Comparison of ENCODE assay signal across 21 cellular contexts in genomic region chr6:39223535-39223934, GRCh38. TPM values are rescaled to one million over a fixed set of nuclear protein-coding genes. Genes with fewer than 3 reads are reported as not detected.
A peak's percentile ranks its signal among the peaks of the same experiment; 100 is the strongest.
DNase-seq lines count a peak whose midpoint lies in the region; ATAC-seq and TF ChIP-seq lines count a peak whose summit lies in the region.
"Had no signal": no experiment of that assay in that cellular context is flagged by ENCODE, and none has a peak within 500 bp of the region (broad histone marks: within the 10 kb centered on the region; RNA-seq: fewer than 3 reads in every experiment).

No MANE protein-coding gene starts in this region.

- no peak overlapping the region for H2AK5ac ChIP-seq in mesenchymal stem cell (ENCODE audit: low read length, severe bottlenecking)

- H3K27me3 ChIP-seq in BLaER1 treated with 17β-estradiol and CSF1 and Interleukin-3, amounts not matched to agents 10 nM and 100 nM = peaks cover 13 to 21% (median 15%) of the 10 kb centered on the region in 11 experiments
- no peaks in the 10 kb centered on the region for H3K27me3 ChIP-seq in Caco-2 (replicated peaks; ENCODE audit: control insufficient read depth, insufficient read depth, low read length)
- peaks cover 11% of the 10 kb centered on the region for H3K27me3 ChIP-seq in lower lobe of right lung (ENCODE audit: low read depth)
- H3K27me3 ChIP-seq in mesenchymal stem cell (ENCODE audit: control insufficient read depth in 1 of 2, insufficient read depth in 1 of 2, low read length in 2 of 2) = peaks cover 13 to 29% of the 10 kb centered on the region in 2 experiments

- CTCF ChIA-PET in Caco-2 (lab: Charles Lee) = no interaction called here

- POLR2A ChIA-PET in Caco-2 (lab: Charles Lee) = no interaction called here

- H3K4me2 ChIP-seq in BLaER1 treated with 17β-estradiol and CSF1 and Interleukin-3, amounts not matched to agents 10 nM and 100 nM = peak overlapping the region in 6 of 11 experiments; percentile 1 to 40 (median 26); a peak in 6 of 22 replicates
- no peak overlapping the region for H3K4me2 ChIP-seq in mesenchymal stem cell (ENCODE audit: low read length, poor library complexity, severe bottlenecking)

- H3K4me3 ChIP-seq in BLaER1 treated with 17β-estradiol and CSF1 and Interleukin-3, amounts not matched to agents 10 nM and 100 nM = no peak overlapping the region
- H3K4me3 ChIP-seq in Caco-2 (ENCODE audit: low read depth, low read length) = no peak overlapping the region
- peak overlapping the region; percentile 14 for H3K4me3 ChIP-seq in lower lobe of right lung
- H3K4me3 ChIP-seq in mesenchymal stem cell (ENCODE audit: insufficient read depth in 1 of 2, low read depth in 1 of 2, low read length in 2 of 2) = no peak overlapping the region
- H3K4me3 ChIP-seq: SK-N-MC had no signal

- peaks cover 0 to 24% (median 15%) of the 10 kb centered on the region in 10 experiments; a peak in 14 of 20 replicates for H3K4me1 ChIP-seq in BLaER1 treated with 17β-estradiol and CSF1 and Interleukin-3, amounts not matched to agents 10 nM and 100 nM
- H3K4me1 ChIP-seq in Caco-2 (peaks cover 35% of the 10 kb centered on the region), lower lobe of right lung (peaks cover 87% of the 10 kb centered on the region), mesenchymal stem cell (ENCODE audit: control insufficient read depth, insufficient read depth, low read depth, low read length) (no peaks in the 10 kb centered on the region)

- H2BK12ac ChIP-seq in mesenchymal stem cell (ENCODE audit: low read length in 2 of 2) = no peak overlapping the region

- H4K91ac ChIP-seq in mesenchymal stem cell (ENCODE audit: low read length) = no peak overlapping the region

- no peak overlapping the region for H3K9ac ChIP-seq in BLaER1 treated with 17β-estradiol and CSF1 and Interleukin-3, amounts not matched to agents 10 nM and 100 nM
- no peak overlapping the region for H3K9ac ChIP-seq in mesenchymal stem cell (ENCODE audit: low read length)

- no peaks in the 10 kb centered on the region for H3K36me3 ChIP-seq in BLaER1 treated with 17β-estradiol and CSF1 and Interleukin-3, amounts not matched to agents 10 nM and 100 nM
- no peaks in the 10 kb centered on the region; the same call in 1 of the 2 replicates for H3K36me3 ChIP-seq in Caco-2 (ENCODE audit: control insufficient read depth, insufficient read depth, low read length)
- H3K36me3 ChIP-seq in lower lobe of right lung = no peaks in the 10 kb centered on the region
- no peaks in the 10 kb centered on the region for H3K36me3 ChIP-seq in mesenchymal stem cell (ENCODE audit: control insufficient read depth in 1 of 2, insufficient read depth in 2 of 2, low read depth in 1 of 2, low read length in 2 of 2)

- H3K14ac ChIP-seq in mesenchymal stem cell (ENCODE audit: low read length in 2 of 2) = no peak overlapping the region

- WGBS in mesenchymal stem cell = 78% methylated on average over 3 of the region's 3 CpGs

- no peak overlapping the region for H3K27ac ChIP-seq in BLaER1 treated with 17β-estradiol and CSF1 and Interleukin-3, amounts not matched to agents 10 nM and 100 nM
- H3K27ac ChIP-seq in lower lobe of right lung (no peak overlapping the region), mesenchymal stem cell (ENCODE audit: low read length, poor library complexity, severe bottlenecking) (no peak overlapping the region)
- H3K27ac ChIP-seq: SK-N-MC had no signal

- H3K4me1 Mint-ChIP-seq in Caco-2 (ENCODE audit: low read depth, unreplicated experiment) = peaks cover 28% of the 10 kb centered on the region
- peaks cover 94% of the 10 kb centered on the region for H3K4me1 Mint-ChIP-seq in activated T-helper 1 cell treated with anti-CD3 and anti-CD28 coated beads, Interleukin-12 subunit alpha, Interleukin-12 subunit beta, Interleukin-2, Interleukin-4 antibody, amounts not matched to agents 30 ng/mL and 10 ng/mL and 1 ng/mL, durations not matched to agents 14 hours and 24 hours and 36 hours (ENCODE audit: low read depth)

- peak in 1 of 2 donors; percentile 1 for ATAC-seq in lower lobe of right lung
- no peak for ATAC-seq in HG03457 (IDR thresholded peaks at IDR 0.05; ENCODE audit: unreplicated experiment)
- ATAC-seq: esophagus mucosa; naive thymus-derived CD4-positive, alpha-beta T cell; stimulated activated memory B cell treated with anti-CD40 and anti-IgM and Interleukin-4, amounts not matched to agents 10 μg/mL and 1 μg/mL and 100 μg/mL, for 72 hours had no signal

- no peak overlapping the region for H3K4me3 Mint-ChIP-seq in Caco-2 (ENCODE audit: unreplicated experiment)
- H3K4me3 Mint-ChIP-seq in activated T-helper 1 cell treated with anti-CD3 and anti-CD28 coated beads, Interleukin-12 subunit alpha, Interleukin-12 subunit beta, Interleukin-2, Interleukin-4 antibody, amounts not matched to agents 30 ng/mL and 10 ng/mL and 1 ng/mL, durations not matched to agents 14 hours and 24 hours and 36 hours = peak overlapping the region; percentile 88
- H3K4me3 Mint-ChIP-seq: activated naive CD4-positive, alpha-beta T cell treated with anti-CD3 and anti-CD28 coated beads, Interleukin-2, amount 10 ng/mL, durations not matched to agents 7 days and 5 days; stimulated activated memory B cell treated with anti-CD40 and anti-IgM and Interleukin-4, amounts not matched to agents 10 μg/mL and 1 μg/mL and 100 μg/mL, for 72 hours had no signal

- no peak overlapping the region for H3K4ac ChIP-seq in mesenchymal stem cell (ENCODE audit: low read depth in 1 of 2, low read length in 2 of 2)

- H3K23ac ChIP-seq in mesenchymal stem cell (ENCODE audit: low read length in 2 of 2) = no peak overlapping the region

- no peak overlapping the region for H2BK5ac ChIP-seq in mesenchymal stem cell (ENCODE audit: low read depth, low read length, poor library complexity, severe bottlenecking)

- no peak overlapping the region for H2AFZ ChIP-seq in mesenchymal stem cell (ENCODE audit: low read depth, low read length)

- intact Hi-C loops in Caco-2 (cut with micrococcal nuclease; ENCODE audit: unreplicated experiment) = no loop called here
- intact Hi-C loops in activated T-helper 1 cell treated with anti-CD3 and anti-CD28 coated beads, Interleukin-12 subunit alpha, Interleukin-12 subunit beta, Interleukin-2, Interleukin-4 antibody, amounts not matched to agents 30 ng/mL and 10 ng/mL and 1 ng/mL, durations not matched to agents 14 hours and 24 hours and 36 hours (cut with micrococcal nuclease) = loop anchor here (1.0 to 2.0 kb wide), 2 partner anchors 15 to 32 kb away; no protein-coding TSS in a partner anchor
- intact Hi-C loops in lower lobe of right lung (cut with DNase I) = no loop called here

- no peak for TF ChIP-seq CTCF in Caco-2 (IDR thresholded peaks at IDR 0.05; ENCODE audit: insufficient read depth in 1 of 2, low read depth in 1 of 2, low read length in 1 of 2, severe bottlenecking in 1 of 2, unreplicated experiment in 1 of 2)
- TF ChIP-seq CTCF in lower lobe of right lung (IDR thresholded peaks at IDR 0.05) = no peak

- H2BK15ac ChIP-seq in mesenchymal stem cell (ENCODE audit: low read depth, poor library complexity, severe bottlenecking) = no peak overlapping the region

- H3K36me3 Mint-ChIP-seq in Caco-2 (ENCODE audit: insufficient read depth, unreplicated experiment) = peaks cover 40% of the 10 kb centered on the region
- peaks cover 74% of the 10 kb centered on the region for H3K36me3 Mint-ChIP-seq in activated T-helper 1 cell treated with anti-CD3 and anti-CD28 coated beads, Interleukin-12 subunit alpha, Interleukin-12 subunit beta, Interleukin-2, Interleukin-4 antibody, amounts not matched to agents 30 ng/mL and 10 ng/mL and 1 ng/mL, durations not matched to agents 14 hours and 24 hours and 36 hours (ENCODE audit: low read depth)
- H3K36me3 Mint-ChIP-seq: stimulated activated memory B cell treated with anti-CD40 and anti-IgM and Interleukin-4, amounts not matched to agents 10 μg/mL and 1 μg/mL and 100 μg/mL, for 72 hours had no signal

- H3K79me1 ChIP-seq in mesenchymal stem cell (replicated peaks; ENCODE audit: low read length, poor library complexity, severe bottlenecking) = no peaks in the 10 kb centered on the region

- H4K8ac ChIP-seq in mesenchymal stem cell (ENCODE audit: low read length) = no peak overlapping the region

- H3K18ac ChIP-seq in mesenchymal stem cell (ENCODE audit: low read depth in 1 of 2, low read length in 2 of 2) = no peak overlapping the region

- DNase-seq in Caco-2 (no peak), lower lobe of right lung (no peak), mesenchymal stem cell (no peak), hippocampal formation (lab: John Stamatoyannopoulos, UW) (no peak)
- DNase-seq in activated T-helper 1 cell treated with anti-CD3 and anti-CD28 coated beads, Interleukin-12 subunit alpha, Interleukin-12 subunit beta, Interleukin-2, Interleukin-4 antibody, amounts not matched to agents 30 ng/mL and 10 ng/mL and 1 ng/mL, durations not matched to agents 14 hours and 24 hours and 36 hours (ENCODE audit: low spot score) = no peak
- DNase-seq in stimulated activated naive CD4-positive, alpha-beta T cell treated with Interleukin-2 at 50 U/mL for 16 hours (lab: John Stamatoyannopoulos, UW) = no peak
- DNase-seq: activated naive CD4-positive, alpha-beta T cell treated with anti-CD3 and anti-CD28 coated beads, Interleukin-2, amount 10 ng/mL, durations not matched to agents 7 days and 5 days; effector CD4-positive, alpha-beta T cell; kidney glomerular epithelial cell; mesendoderm; naive thymus-derived CD4-positive, alpha-beta T cell; NCI-H1092 treated with DMSO at 0.1 percent for 48 hours; NCI-H2081 treated with DMSO at 0.1 percent for 48 hours; T1000 had no signal

- BruUV-seq in Caco-2 (replicated peaks; lab: Mats Ljungman, UMichigan) = no TSS peak

- no peaks in the 10 kb centered on the region for H3K27me3 Mint-ChIP-seq in Caco-2 (ENCODE audit: insufficient read depth, unreplicated experiment)
- H3K27me3 Mint-ChIP-seq in activated T-helper 1 cell treated with anti-CD3 and anti-CD28 coated beads, Interleukin-12 subunit alpha, Interleukin-12 subunit beta, Interleukin-2, Interleukin-4 antibody, amounts not matched to agents 30 ng/mL and 10 ng/mL and 1 ng/mL, durations not matched to agents 14 hours and 24 hours and 36 hours (ENCODE audit: insufficient read depth) = no peaks in the 10 kb centered on the region

- no peaks in the 10 kb centered on the region for H4K20me1 ChIP-seq in BLaER1 treated with 17β-estradiol and CSF1 and Interleukin-3, amounts not matched to agents 10 nM and 100 nM

- no peaks in the 10 kb centered on the region for H3K9me3 Mint-ChIP-seq in Caco-2 (ENCODE audit: unreplicated experiment)
- H3K9me3 Mint-ChIP-seq in activated T-helper 1 cell treated with anti-CD3 and anti-CD28 coated beads, Interleukin-12 subunit alpha, Interleukin-12 subunit beta, Interleukin-2, Interleukin-4 antibody, amounts not matched to agents 30 ng/mL and 10 ng/mL and 1 ng/mL, durations not matched to agents 14 hours and 24 hours and 36 hours = peaks cover 12% of the 10 kb centered on the region

- H2BK120ac ChIP-seq in mesenchymal stem cell (ENCODE audit: low read depth, low read length) = no peak overlapping the region

- H3K9me3 ChIP-seq in BLaER1 treated with 17β-estradiol and CSF1 and Interleukin-3, amounts not matched to agents 10 nM and 100 nM (replicated peaks in 1 of 11) = peaks cover 4 to 18% (median 11%) of the 10 kb centered on the region in 11 experiments; a peak in 18 of 22 replicates
- H3K9me3 ChIP-seq in Caco-2 (no peaks in the 10 kb centered on the region), lower lobe of right lung (no peaks in the 10 kb centered on the region), mesenchymal stem cell (ENCODE audit: control insufficient read depth, low read length) (no peaks in the 10 kb centered on the region)

- H3K27ac Mint-ChIP-seq in Caco-2 (ENCODE audit: unreplicated experiment) = peak overlapping the region; percentile 24
- peak overlapping the region; percentile 79 for H3K27ac Mint-ChIP-seq in activated T-helper 1 cell treated with anti-CD3 and anti-CD28 coated beads, Interleukin-12 subunit alpha, Interleukin-12 subunit beta, Interleukin-2, Interleukin-4 antibody, amounts not matched to agents 30 ng/mL and 10 ng/mL and 1 ng/mL, durations not matched to agents 14 hours and 24 hours and 36 hours
- H3K27ac Mint-ChIP-seq: progenitor cell of endocrine pancreas; stimulated activated memory B cell treated with anti-CD40 and anti-IgM and Interleukin-4, amounts not matched to agents 10 μg/mL and 1 μg/mL and 100 μg/mL, for 72 hours had no signal

RNA-seq across cellular contexts. Expression of gene KCNK5, which starts 5.7 kb away (rescaled TPM):
- total RNA-seq in Caco-2 (2022) = 19.8 and 20.9 TPM in 2 replicates
- 36.7 and 38.7 TPM in 2 replicates for total RNA-seq in activated T-helper 1 cell treated with anti-CD3 and anti-CD28 coated beads, Interleukin-12 subunit alpha, Interleukin-12 subunit beta, Interleukin-2, Interleukin-4 antibody, amounts not matched to agents 30 ng/mL and 10 ng/mL and 1 ng/mL, durations not matched to agents 14 hours and 24 hours and 36 hours
- 10.9 TPM for total RNA-seq in lower lobe of right lung
- polyA plus RNA-seq in mesenchymal stem cell (2013, experiment 1 of 2) = not detected
- polyA plus RNA-seq in mesenchymal stem cell (2013, experiment 2 of 2) = not detected
- total RNA-seq: LHCN-M2 had no signal
